Comparison of ENCODE assay signal across 24 cellular contexts in genomic region chr15:93515256-93516044, GRCh38.
A peak's percentile ranks its signal among the peaks of the same experiment; 100 is the strongest.
DNase-seq lines count a peak whose midpoint lies in the region; ATAC-seq and TF ChIP-seq lines count a peak whose summit lies in the region.
"Had no signal": no experiment of that assay in that cellular context is flagged by ENCODE, and none has a peak within 500 bp of the region (broad histone marks: within the 10 kb centered on the region; RNA-seq: fewer than 3 reads in every experiment).

No MANE protein-coding gene starts in this region.

- no peak overlapping the region for H3K27ac ChIP-seq in endodermal cell (ENCODE audit: low read depth, low read length)
- H3K27ac ChIP-seq in gastrocnemius medialis: peak overlapping the region; percentile 59 to 86 (median 77)
- H3K27ac ChIP-seq in lower lobe of right lung: no peak overlapping the region
- H3K27ac ChIP-seq: BLaER1, cardiac muscle cell, KMS-11, ovary had no signal

- ATAC-seq in gastrocnemius medialis: peak; percentile 89 to 94
- no peak for ATAC-seq in lower lobe of right lung
- no peak for ATAC-seq in effector memory CD8-positive, alpha-beta T cell (replicated peaks)
- ATAC-seq: natural killer cell; stimulated activated naive B cell treated with anti-CD40 and anti-IgM and Interleukin-4, amounts not matched to agents 10 μg/mL and 1 μg/mL and 100 μg/mL, for 72 hours had no signal

- H3K4me1 Mint-ChIP-seq in endodermal cell: peaks cover 2% of the 10 kb centered on the region
- H3K4me1 Mint-ChIP-seq in effector memory CD8-positive, alpha-beta T cell (ENCODE audit: low read depth in 2 of 2): no peaks in the 10 kb centered on the region
- H3K4me1 Mint-ChIP-seq in T-helper 2 cell treated with Interferon-gamma antibody and Interleukin-4, amounts not matched to agents 5 μg/mL and 100 μg/mL, for 36 hours (ENCODE audit: low read depth): no peaks in the 10 kb centered on the region
- H3K4me1 Mint-ChIP-seq: natural killer cell; stimulated activated naive B cell treated with anti-CD40 and anti-IgM and Interleukin-4, amounts not matched to agents 10 μg/mL and 1 μg/mL and 100 μg/mL, for 72 hours had no signal

- no peak overlapping the region for H3K4me3 Mint-ChIP-seq in endodermal cell
- H3K4me3 Mint-ChIP-seq in effector memory CD8-positive, alpha-beta T cell: no peak overlapping the region
- no peak overlapping the region for H3K4me3 Mint-ChIP-seq in T-helper 2 cell treated with Interferon-gamma antibody and Interleukin-4, amounts not matched to agents 5 μg/mL and 100 μg/mL, for 36 hours
- H3K4me3 Mint-ChIP-seq: activated CD4-positive, alpha-beta memory T cell treated with anti-CD3 and anti-CD28 coated beads for 36 hours; natural killer cell; stimulated activated naive B cell treated with anti-CD40 and anti-IgM and Interleukin-4, amounts not matched to agents 10 μg/mL and 1 μg/mL and 100 μg/mL, for 72 hours; type B pancreatic cell had no signal

- H3K4me1 ChIP-seq in endodermal cell (ENCODE audit: control insufficient read depth, insufficient read depth, low read length): no peaks in the 10 kb centered on the region
- peaks cover 29 to 36% of the 10 kb centered on the region in 2 donors for H3K4me1 ChIP-seq in gastrocnemius medialis
- no peaks in the 10 kb centered on the region for H3K4me1 ChIP-seq in lower lobe of right lung
- H3K4me1 ChIP-seq: BLaER1, Caco-2 had no signal

- H3K4me3 ChIP-seq in endodermal cell (ENCODE audit: low read length) (no peak overlapping the region), gastrocnemius medialis (no peak overlapping the region), lower lobe of right lung (no peak overlapping the region)
- H3K4me3 ChIP-seq: BLaER1, cardiac muscle cell, ovary, smooth muscle cell had no signal

- no peaks in the 10 kb centered on the region for H3K9me3 ChIP-seq in endodermal cell (ENCODE audit: control insufficient read depth, low read length)
- no peaks in the 10 kb centered on the region for H3K9me3 ChIP-seq in gastrocnemius medialis
- H3K9me3 ChIP-seq in lower lobe of right lung: no peaks in the 10 kb centered on the region
- H3K9me3 ChIP-seq: Caco-2, ovary had no signal

- no peaks in the 10 kb centered on the region for H3K9me3 Mint-ChIP-seq in endodermal cell
- H3K9me3 Mint-ChIP-seq in effector memory CD8-positive, alpha-beta T cell: no peaks in the 10 kb centered on the region
- H3K9me3 Mint-ChIP-seq in T-helper 2 cell treated with Interferon-gamma antibody and Interleukin-4, amounts not matched to agents 5 μg/mL and 100 μg/mL, for 36 hours: no peaks in the 10 kb centered on the region
- H3K9me3 Mint-ChIP-seq: activated CD4-positive, alpha-beta memory T cell treated with anti-CD3 and anti-CD28 coated beads for 36 hours; natural killer cell; stimulated activated naive B cell treated with anti-CD40 and anti-IgM and Interleukin-4, amounts not matched to agents 10 μg/mL and 1 μg/mL and 100 μg/mL, for 72 hours; type B pancreatic cell had no signal

- DNase-seq in Daoy (ENCODE audit: low read depth) (peak; percentile 20), endodermal cell (no peak), kidney tubule cell (ENCODE audit: low spot score) (peak; percentile 43), gastrocnemius medialis (peak; percentile 55 to 62), lower lobe of right lung (no peak), NCI-H2081 treated with DMSO at 0.1 percent for 48 hours (lab: John Stamatoyannopoulos, UW) (no peak)
- DNase-seq in effector memory CD8-positive, alpha-beta T cell: no peak
- DNase-seq in T-helper 2 cell treated with Interferon-gamma antibody and Interleukin-4, amounts not matched to agents 5 μg/mL and 100 μg/mL, for 36 hours (ENCODE audit: low spot score): no peak
- DNase-seq: activated CD4-positive, alpha-beta memory T cell treated with anti-CD3 and anti-CD28 coated beads for 36 hours; activated gamma-delta T cell treated with Interleukin-2 at 50 U/mL for 16 hours; Caco-2; dermis blood vessel endothelial cell; foreskin fibroblast; midbrain; natural killer cell; NCI-H1694; NCI-H69; stimulated activated naive B cell treated with anti-CD40 and anti-IgM and Interleukin-4, amounts not matched to agents 10 μg/mL and 1 μg/mL and 100 μg/mL, for 72 hours had no signal

- TF ChIP-seq CTCF in endodermal cell (conservative IDR thresholded peaks at IDR 0.05) (peak; percentile 47), gastrocnemius medialis (IDR thresholded peaks at IDR 0.05 in 4 of 5, conservative IDR thresholded peaks at IDR 0.05 in 1 of 5) (peak in 1 of 5 experiments; percentile 13), lower lobe of right lung (IDR thresholded peaks at IDR 0.05) (no peak)

- intact Hi-C loops in gastrocnemius medialis (cut with DNase I; ENCODE audit: low total_unique reads) (loop anchor here (5.0 kb wide), 2 partner anchors 303 to 428 kb away; partner anchors contain the start of gene RGMA), lower lobe of right lung (cut with DNase I) (no loop called here)

- H3K36me3 ChIP-seq in endodermal cell (ENCODE audit: control insufficient read depth, insufficient read depth, low read length) (no peaks in the 10 kb centered on the region), gastrocnemius medialis (no peaks in the 10 kb centered on the region), lower lobe of right lung (no peaks in the 10 kb centered on the region)
- H3K36me3 ChIP-seq: BLaER1, cardiac muscle cell, ovary had no signal

- H3K9ac ChIP-seq in endodermal cell (ENCODE audit: extremely low read depth, low read length, poor library complexity, severe bottlenecking): no peak overlapping the region
- H3K9ac ChIP-seq: BLaER1, KMS-11 had no signal

- H3K27ac Mint-ChIP-seq in endodermal cell: no peak overlapping the region
- H3K27ac Mint-ChIP-seq in effector memory CD8-positive, alpha-beta T cell: no peak overlapping the region
- no peak overlapping the region for H3K27ac Mint-ChIP-seq in T-helper 2 cell treated with Interferon-gamma antibody and Interleukin-4, amounts not matched to agents 5 μg/mL and 100 μg/mL, for 36 hours
- H3K27ac Mint-ChIP-seq: activated CD4-positive, alpha-beta memory T cell treated with anti-CD3 and anti-CD28 coated beads for 36 hours; natural killer cell; stimulated activated naive B cell treated with anti-CD40 and anti-IgM and Interleukin-4, amounts not matched to agents 10 μg/mL and 1 μg/mL and 100 μg/mL, for 72 hours; type B pancreatic cell had no signal

- in situ Hi-C loops in gastrocnemius medialis (cut with MboI; ENCODE audit: low sequenced_read_pairs in 4 of 4): no loop called here

- no peaks in the 10 kb centered on the region for H3K27me3 Mint-ChIP-seq in endodermal cell (ENCODE audit: insufficient read depth)
- H3K27me3 Mint-ChIP-seq in effector memory CD8-positive, alpha-beta T cell: peaks cover 22 to 58% of the 10 kb centered on the region in 2 donors
- peaks cover 7% of the 10 kb centered on the region for H3K27me3 Mint-ChIP-seq in T-helper 2 cell treated with Interferon-gamma antibody and Interleukin-4, amounts not matched to agents 5 μg/mL and 100 μg/mL, for 36 hours (ENCODE audit: low read depth)
- H3K27me3 Mint-ChIP-seq: type B pancreatic cell had no signal

- no peaks in the 10 kb centered on the region for H3K27me3 ChIP-seq in endodermal cell (ENCODE audit: control insufficient read depth, insufficient read depth, low read length, poor library complexity, severe bottlenecking)
- no peaks in the 10 kb centered on the region for H3K27me3 ChIP-seq in gastrocnemius medialis
- no peaks in the 10 kb centered on the region for H3K27me3 ChIP-seq in lower lobe of right lung (ENCODE audit: low read depth)
- H3K27me3 ChIP-seq: BLaER1, ovary had no signal

- 89 to 97% methylated on average over 4 to 5 of the region's 5 CpGs for WGBS in endodermal cell (ENCODE audit: insufficient coverage in 1 of 2, insufficient read length in 1 of 2), 2 experiments

- no peak for TF ChIP-seq POLR2A in gastrocnemius medialis (IDR thresholded peaks at IDR 0.05)

- no peaks in the 10 kb centered on the region for H3K36me3 Mint-ChIP-seq in endodermal cell (ENCODE audit: low read depth)
- H3K36me3 Mint-ChIP-seq in effector memory CD8-positive, alpha-beta T cell (ENCODE audit: insufficient read depth): no peaks in the 10 kb centered on the region
- no peaks in the 10 kb centered on the region for H3K36me3 Mint-ChIP-seq in T-helper 2 cell treated with Interferon-gamma antibody and Interleukin-4, amounts not matched to agents 5 μg/mL and 100 μg/mL, for 36 hours (ENCODE audit: low read depth)
- H3K36me3 Mint-ChIP-seq: activated CD4-positive, alpha-beta memory T cell treated with anti-CD3 and anti-CD28 coated beads for 36 hours; natural killer cell; stimulated activated naive B cell treated with anti-CD40 and anti-IgM and Interleukin-4, amounts not matched to agents 10 μg/mL and 1 μg/mL and 100 μg/mL, for 72 hours; type B pancreatic cell had no signal

Comparison
In these comparisons a context has a peak if more than half of its experiments do, and no peak if none do; other contexts are left out.
1. DNase-seq: peak in Daoy (single experiment), kidney tubule cell (single experiment) and gastrocnemius medialis (2 of 2); none in endodermal cell (single experiment), lower lobe of right lung (single experiment), effector memory CD8-positive, alpha-beta T cell (0 of 3), NCI-H2081 treated with DMSO at 0.1 percent for 48 hours (single experiment) and T-helper 2 cell treated with Interferon-gamma antibody and Interleukin-4, amounts not matched to agents 5 μg/mL and 100 μg/mL, for 36 hours (single experiment).
2. H3K27ac ChIP-seq: peak in gastrocnemius medialis (4 of 4); none in endodermal cell (single experiment) and lower lobe of right lung (single experiment).
3. ATAC-seq: peak in gastrocnemius medialis (2 of 2); none in lower lobe of right lung (0 of 2) and effector memory CD8-positive, alpha-beta T cell (single experiment).